Comparison of ENCODE assay signal across 13 cellular contexts in the genomic region with DNA sequence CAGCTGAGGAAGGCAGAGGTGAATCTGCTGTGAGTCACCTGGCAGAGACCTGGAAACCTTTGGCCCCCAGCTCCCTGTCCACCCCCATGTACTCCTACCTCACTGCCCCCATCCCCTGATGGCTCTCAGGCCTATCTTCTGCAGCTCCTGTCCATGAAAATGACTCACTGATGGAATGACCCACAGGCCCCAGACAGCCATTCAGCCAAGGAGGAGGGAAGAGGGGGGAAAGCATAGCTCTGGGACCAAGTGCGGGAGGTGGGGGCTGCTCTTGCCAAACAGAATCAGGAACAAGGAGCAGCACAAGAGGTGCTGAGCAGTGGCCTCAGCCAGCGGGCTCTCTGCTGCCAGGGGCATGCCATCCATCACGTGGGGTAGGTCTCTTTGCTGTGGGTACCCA.
"Had no signal": no experiment of that assay in that cellular context is flagged by ENCODE, and none has a peak within 500 bp of the region (broad histone marks: within the 10 kb centered on the region; RNA-seq: fewer than 3 reads in every experiment).

No MANE protein-coding gene starts in this region.

- H3K36me3 ChIP-seq: esophagus squamous epithelium, gastrocnemius medialis, right lobe of liver, transverse colon had no signal

- H3K4me3 ChIP-seq: esophagus squamous epithelium, gastrocnemius medialis, right lobe of liver, transverse colon had no signal

- H3K27ac ChIP-seq: esophagus squamous epithelium, gastrocnemius medialis, right lobe of liver, transverse colon had no signal

- H3K4me1 ChIP-seq: esophagus squamous epithelium, gastrocnemius medialis, right lobe of liver, transverse colon had no signal

- H3K9me3 ChIP-seq: esophagus squamous epithelium, gastrocnemius medialis, right lobe of liver, transverse colon had no signal

- H3K27me3 ChIP-seq: esophagus squamous epithelium, gastrocnemius medialis, right lobe of liver, transverse colon had no signal

- DNase-seq: activated CD4-positive, alpha-beta T cell treated with anti-CD3 and anti-CD28 coated beads, Interleukin-2, amount 50 U/mL, for 4 hours; activated gamma-delta T cell; activated naive CD8-positive, alpha-beta T cell treated with anti-CD3 and anti-CD28 coated beads for 36 hours; activated T-cell treated with anti-CD3 and anti-CD28 coated beads, Interleukin-2, amount 50 U/mL, for 24 hours; esophagus squamous epithelium; gastrocnemius medialis; hippocampal formation; left cardiac atrium; naive thymus-derived CD4-positive, alpha-beta T cell; stimulated activated CD4-positive, alpha-beta T cell treated with anti-CD3 and anti-CD28 coated beads, Interleukin-2, amount 100 ng/mL, for 24 hours; stimulated activated naive CD4-positive, alpha-beta T cell; transverse colon had no signal

- ATAC-seq: gastrocnemius medialis; left cardiac atrium; naive thymus-derived CD4-positive, alpha-beta T cell had no signal
